In genomic region chr19:9847087-9847671, GRCh38 we compare ENCODE assay signal across 8 cellular contexts. TPM values are rescaled to one million over a fixed set of nuclear protein-coding genes. Genes with fewer than 3 reads are reported as not detected.
A peak's percentile ranks its signal among the peaks of the same experiment; 100 is the strongest.
DNase-seq lines count a peak whose midpoint lies in the region; ATAC-seq and TF ChIP-seq lines count a peak whose summit lies in the region.

No MANE protein-coding gene starts in this region.

- H3K27ac Mint-ChIP-seq in natural killer cell, result peak overlapping the region in 1 of 2 donors; percentile 61

- ATAC-seq in GM18520 (IDR thresholded peaks at IDR 0.05; ENCODE audit: unreplicated experiment), result no peak
- ATAC-seq in natural killer cell, result no peak
- ATAC-seq in GM18511 (IDR thresholded peaks at IDR 0.05; ENCODE audit: unreplicated experiment), result no peak

- no peaks in the 10 kb centered on the region for H3K9me3 Mint-ChIP-seq in natural killer cell

- H3K9me3 ChIP-seq in neuronal stem cell (replicated peaks in 1 of 2; ENCODE audit: control insufficient read depth in 2 of 2, insufficient read depth in 1 of 2, low read depth in 1 of 2, low read length in 2 of 2), result no peaks in the 10 kb centered on the region

- H3K14ac ChIP-seq in neuronal stem cell (ENCODE audit: low read length), result no peak overlapping the region

- H2AFZ ChIP-seq in neuronal stem cell (ENCODE audit: low read length), result no peak overlapping the region

- H3K36me3 Mint-ChIP-seq in natural killer cell, result peaks cover 5% of the 10 kb centered on the region

- no peaks in the 10 kb centered on the region for H3K27me3 Mint-ChIP-seq in natural killer cell (ENCODE audit: low read depth in 2 of 2)

- H3K36me3 ChIP-seq in neuronal stem cell (replicated peaks in 1 of 2; ENCODE audit: control insufficient read depth in 2 of 2, insufficient read depth in 2 of 2, low read length in 2 of 2), result peaks cover 41 to 85% of the 10 kb centered on the region in 2 donors

- H3K9ac ChIP-seq in neuronal stem cell (ENCODE audit: low read depth, low read length, poor library complexity), result peak overlapping the region; percentile 50

- peaks cover 18 to 27% of the 10 kb centered on the region in 2 donors for H3K4me1 Mint-ChIP-seq in natural killer cell

- peaks cover 0 to 9% of the 10 kb centered on the region in 2 donors for H3K4me1 ChIP-seq in neuronal stem cell (ENCODE audit: control insufficient read depth in 2 of 2, insufficient read depth in 1 of 2, low read depth in 1 of 2, low read length in 2 of 2)

- H3K4me3 ChIP-seq in neuronal stem cell (ENCODE audit: low read length in 2 of 2), result no peak overlapping the region

- peaks cover 4% of the 10 kb centered on the region for H3K79me1 ChIP-seq in neuronal stem cell (ENCODE audit: low read depth, low read length)

- intact Hi-C loops in natural killer cell (cut with micrococcal nuclease), result no loop called here

- peak overlapping the region; percentile 77 for H3K23ac ChIP-seq in neuronal stem cell (ENCODE audit: low read depth, low read length, poor library complexity)

- no peak overlapping the region for H3K4me2 ChIP-seq in neuronal stem cell (ENCODE audit: insufficient read depth, low read length, poor library complexity, severe bottlenecking)

- no peak overlapping the region for H3K4ac ChIP-seq in neuronal stem cell (ENCODE audit: low read length)

- H2BK15ac ChIP-seq in neuronal stem cell (ENCODE audit: low read length), result no peak overlapping the region

- peak overlapping the region; percentile 54 for H2AK5ac ChIP-seq in neuronal stem cell (ENCODE audit: low read depth, low read length)

- peak overlapping the region; percentile 10 for H2BK5ac ChIP-seq in neuronal stem cell (ENCODE audit: low read length)

- no peak for TF ChIP-seq CTCF in natural killer cell (IDR thresholded peaks at IDR 0.05)

- H3K4me3 Mint-ChIP-seq in natural killer cell, result no peak overlapping the region

- H3K18ac ChIP-seq in neuronal stem cell (ENCODE audit: low read length), result no peak overlapping the region

- H3K27me3 ChIP-seq in neuronal stem cell (ENCODE audit: control insufficient read depth in 3 of 3, insufficient read depth in 3 of 3, low read depth in 1 of 3, low read length in 3 of 3), result no peaks in the 10 kb centered on the region

- no peak overlapping the region for H3K27ac ChIP-seq in neuronal stem cell (replicated peaks; ENCODE audit: low read length)

- WGBS in neuronal stem cell (ENCODE audit: extremely low coverage in 2 of 2, insufficient read length in 2 of 2, insufficient replicate concordance in 1 of 2), 2 donors, result no CpG with 5 or more reads among the region's 13 CpGs

- H4K91ac ChIP-seq in neuronal stem cell (ENCODE audit: low read depth, low read length, poor library complexity), result no peak overlapping the region

- no peak overlapping the region for H4K8ac ChIP-seq in neuronal stem cell (ENCODE audit: low read depth, low read length)

- no peak overlapping the region for H2BK120ac ChIP-seq in neuronal stem cell (ENCODE audit: low read depth, low read length)

- peak; percentile 59 for DNase-seq in Ammon's horn (ENCODE audit: low spot score)
- peak; percentile 51 for DNase-seq in HT-29 (ENCODE audit: low spot score)
- peak; percentile 35 to 38 for DNase-seq in activated CD4-positive, alpha-beta T cell treated with anti-CD3 and anti-CD28 coated beads for 24 hours (ENCODE audit: low read depth in 2 of 2)
- DNase-seq in ecto neural progenitor cell (ENCODE audit: low spot score), result peak; percentile 65
- no peak for DNase-seq in neuronal stem cell (ENCODE audit: low spot score)
- DNase-seq in natural killer cell, result no peak

- no peak overlapping the region for H2BK12ac ChIP-seq in neuronal stem cell (ENCODE audit: low read length)

RNA-seq across cellular contexts. Expression of gene PIN1, which starts 12.1 kb away (rescaled TPM):
- total RNA-seq in HT-29 (2014; rRNA removed; shearing (Covaris generic)), result 188 and 189 TPM in 2 replicates
- 78.9 TPM for polyA plus RNA-seq in neuronal stem cell (2013, experiment 1 of 2)
- 76.3 TPM for polyA plus RNA-seq in neuronal stem cell (2013, experiment 2 of 2)
- 10 to 100 TPM; 68.3 to 82.6 (median 74.8) TPM for total RNA-seq in natural killer cell

RNA-seq across cellular contexts. Expression of gene UBL5, which starts 19.5 kb away (rescaled TPM):
- 187 and 200 TPM in 2 replicates for total RNA-seq in HT-29 (2014; rRNA removed; shearing (Covaris generic))
- 416 TPM for polyA plus RNA-seq in neuronal stem cell (2013, experiment 1 of 2)
- 386 TPM for polyA plus RNA-seq in neuronal stem cell (2013, experiment 2 of 2)
- 100 to 1,000 TPM; 193 to 239 (median 194) TPM for total RNA-seq in natural killer cell

RNA-seq across cellular contexts. Expression of gene FBXL12, which starts 28.3 kb away (rescaled TPM):
- 31.8 and 40.7 TPM in 2 replicates for total RNA-seq in HT-29 (2014; rRNA removed; shearing (Covaris generic))
- 24.5 TPM for polyA plus RNA-seq in neuronal stem cell (2013, experiment 1 of 2)
- 22.9 TPM for polyA plus RNA-seq in neuronal stem cell (2013, experiment 2 of 2)
- 10 to 100 TPM; 36.9 to 46.8 (median 43.6) TPM for total RNA-seq in natural killer cell

Comparison
In these comparisons a context has a peak if more than half of its experiments do, and no peak if none do; other contexts are left out.
1. DNase-seq: peak in Ammon's horn (single experiment), HT-29 (single experiment), activated CD4-positive, alpha-beta T cell treated with anti-CD3 and anti-CD28 coated beads for 24 hours (2 of 2) and ecto neural progenitor cell (single experiment); none in neuronal stem cell (single experiment) and natural killer cell (single experiment).